Comparison of ENCODE assay signal across 10 cellular contexts in the genomic region with DNA sequence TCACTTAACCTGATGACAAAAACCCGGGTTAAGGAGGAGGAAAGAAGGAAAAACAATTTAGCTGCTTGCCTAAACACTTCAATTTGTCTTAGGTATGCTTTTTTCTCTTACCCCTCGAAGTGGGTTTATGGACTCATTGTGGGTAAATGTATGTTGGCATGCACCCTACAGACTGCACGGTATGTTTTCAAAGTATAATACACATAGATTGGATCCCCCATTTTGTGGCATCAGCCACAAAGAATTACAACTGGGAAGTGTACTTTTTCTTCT. TPM values are rescaled to one million over a fixed set of nuclear protein-coding genes. Genes with fewer than 3 reads are reported as not detected.
DNase-seq lines count a peak whose midpoint lies in the region; ATAC-seq and TF ChIP-seq lines count a peak whose summit lies in the region.
"Had no signal": no experiment of that assay in that cellular context is flagged by ENCODE, and none has a peak within 500 bp of the region (broad histone marks: within the 10 kb centered on the region; RNA-seq: fewer than 3 reads in every experiment).

No MANE protein-coding gene starts in this region.

- no peak for TF ChIP-seq EP300 in transverse colon (IDR thresholded peaks at IDR 0.05; ENCODE audit: low read depth)

- 0% methylated on average over 1 of the region's 3 CpGs; no CpG with 5 or more reads in 1 of the 2 experiments for WGBS in IMR-90 (ENCODE audit: extremely low coverage in 2 of 2, insufficient read length in 1 of 2), 2 experiments
- WGBS in transverse colon (ENCODE audit: low coverage in 1 of 2), 2 donors = 5 to 7% methylated on average over 3 of the region's 3 CpGs

- no peak overlapping the region for H2AFZ ChIP-seq in IMR-90 (replicated peaks; ENCODE audit: low read length, poor library complexity)

- H3K14ac ChIP-seq in IMR-90 (replicated peaks; ENCODE audit: low read depth, low read length) = peak overlapping the region; percentile 99

- H3K4me3 ChIP-seq in IMR-90 (ENCODE audit: insufficient read depth, low read depth, low read length) (peak overlapping the region; percentile 89), dorsolateral prefrontal cortex (peak overlapping the region in 49 of 59 donors; percentile 11 to 84 (median 71)), mucosa of stomach (ENCODE audit: low read length) (peak overlapping the region; percentile 52), transverse colon (peak overlapping the region; percentile 85 to 95 (median 90))

- peak overlapping the region; percentile 55; the same call in 2 of the 3 replicates for H2BK15ac ChIP-seq in IMR-90 (ENCODE audit: low read depth, low read length)

- H4K5ac ChIP-seq in IMR-90 (ENCODE audit: low read depth, low read length) = peak overlapping the region; percentile 83

- DNase-seq in IMR-90 = no peak
- no peak for DNase-seq in dorsolateral prefrontal cortex
- no peak for DNase-seq in transverse colon
- no peak for DNase-seq in stimulated activated CD4-positive, alpha-beta T cell treated with anti-CD3 and anti-CD28 coated beads, Interleukin-4, amount 100 ng/mL, for 24 hours
- no peak for DNase-seq in amygdala (lab: John Stamatoyannopoulos, UW)
- DNase-seq: activated naive CD8-positive, alpha-beta T cell treated with anti-CD3 and anti-CD28 coated beads, Interleukin-2, amount 50 U/mL, for 24 hours; midbrain; NCI-H1092 treated with DMSO at 0.1 percent for 48 hours had no signal

- H3K4me1 ChIP-seq in IMR-90 (ENCODE audit: control insufficient read depth, insufficient read depth, low read length) (peaks cover 11% of the 10 kb centered on the region), mucosa of stomach (ENCODE audit: control insufficient read depth, insufficient read depth, low read length) (peaks cover 26% of the 10 kb centered on the region), transverse colon (peaks cover 19 to 59% (median 34%) of the 10 kb centered on the region in 4 donors)

- peak overlapping the region; percentile 47; the same call in 1 of the 2 replicates for H2AK5ac ChIP-seq in IMR-90 (ENCODE audit: low read depth, low read length)

- dilution Hi-C loops in IMR-90 (cut with HindIII; ENCODE audit: low sequenced_read_pairs, unreplicated experiment) = no loop called here

- peaks cover 15% of the 10 kb centered on the region; the same call in 1 of the 2 replicates for H4K20me1 ChIP-seq in IMR-90 (ENCODE audit: insufficient read depth, low read length)

- peak overlapping the region; percentile 60 for H2BK20ac ChIP-seq in IMR-90 (ENCODE audit: low read depth, low read length)

- no peaks in the 10 kb centered on the region for H3K9me3 ChIP-seq in IMR-90 (ENCODE audit: control insufficient read depth, insufficient read depth, low read length)
- no peaks in the 10 kb centered on the region for H3K9me3 ChIP-seq in mucosa of stomach (ENCODE audit: control insufficient read depth, low read length)
- no peaks in the 10 kb centered on the region for H3K9me3 ChIP-seq in transverse colon

- no peak for TF ChIP-seq CTCF in IMR-90 (conservative IDR thresholded peaks at IDR 0.05; ENCODE audit: low read depth, low read length)
- no peak for TF ChIP-seq CTCF in dorsolateral prefrontal cortex (IDR thresholded peaks at IDR 0.05 in 54 of 56, conservative IDR thresholded peaks at IDR 0.05 in 2 of 56; ENCODE audit: low read depth in 1 of 56, partially characterized antibody in 56 of 56)
- TF ChIP-seq CTCF in transverse colon (IDR thresholded peaks at IDR 0.05) = no peak

- H3K18ac ChIP-seq in IMR-90 (ENCODE audit: low read depth, low read length) = peak overlapping the region; percentile 99

- H3K9me1 ChIP-seq in IMR-90 (ENCODE audit: insufficient read depth, low read length) = no peaks in the 10 kb centered on the region; the same call in 1 of the 2 replicates

- in situ Hi-C loops in IMR-90 (cut with MboI; ENCODE audit: low sequenced_read_pairs) = no loop called here
- in situ Hi-C loops in transverse colon (cut with MboI; ENCODE audit: low pct_ligation_motif_present in 1 of 4, low pct_unique_long_range_greater_than_20kb in 1 of 4, low sequenced_read_pairs in 3 of 4) = loop anchor here in 1 of 4 donors (25.0 kb wide), 1 partner anchor 150 kb away; no protein-coding TSS in a partner anchor

- H4K8ac ChIP-seq in IMR-90 (ENCODE audit: low read depth in 2 of 2, low read length in 2 of 2) = peak overlapping the region; percentile 73 to 77

- peak overlapping the region; percentile 99 for H3K4ac ChIP-seq in IMR-90 (ENCODE audit: low read depth, low read length)

- H3K36me3 ChIP-seq in IMR-90 (ENCODE audit: control insufficient read depth, insufficient read depth, low read length) (peaks cover 6% of the 10 kb centered on the region), mucosa of stomach (ENCODE audit: control insufficient read depth, insufficient read depth, low read length) (no peaks in the 10 kb centered on the region), transverse colon (no peaks in the 10 kb centered on the region)

- TF ChIP-seq POLR2A in IMR-90 (IDR thresholded peaks at IDR 0.05; ENCODE audit: low read depth, low read length) (no peak), transverse colon (IDR thresholded peaks at IDR 0.05) (no peak)

- no TSS peak for BruUV-seq in IMR-90 (replicated peaks; lab: Mats Ljungman, UMichigan)

- H2BK5ac ChIP-seq in IMR-90 (ENCODE audit: low read depth, low read length, poor library complexity, severe bottlenecking) = peak overlapping the region; percentile 97

- H3K23ac ChIP-seq in IMR-90 (ENCODE audit: low read depth, low read length) = peak overlapping the region; percentile 97

- no peak for TF ChIP-seq RAD21 in IMR-90 (IDR thresholded peaks at IDR 0.05; ENCODE audit: low read length)

- CTCF ChIA-PET in IMR-90 (lab: Yijun Ruan, JAX) = no interaction called here

- H3K27ac ChIP-seq in IMR-90 (ENCODE audit: insufficient read depth, low read length) = peak overlapping the region; percentile 100
- peak overlapping the region in 24 of 59 donors; percentile 4 to 95 (median 83) for H3K27ac ChIP-seq in dorsolateral prefrontal cortex
- H3K27ac ChIP-seq in transverse colon = peak overlapping the region; percentile 95 to 99 (median 96)

- H3K79me1 ChIP-seq in IMR-90 (ENCODE audit: low read depth in 1 of 2, low read length in 2 of 2) = peaks cover 0 to 27% of the 10 kb centered on the region in 2 experiments; a peak in 2 of 4 replicates

- peak overlapping the region; percentile 97 for H3K56ac ChIP-seq in IMR-90 (ENCODE audit: extremely low read depth, insufficient read depth, low read length)

- POLR2A ChIA-PET in IMR-90 (lab: Charles Lee; ENCODE audit: unreplicated experiment) = no interaction called here

- H4K91ac ChIP-seq in IMR-90 (ENCODE audit: insufficient read depth, low read depth, low read length) = peak overlapping the region; percentile 84

- peak overlapping the region; percentile 95 for H2BK120ac ChIP-seq in IMR-90 (ENCODE audit: low read depth, low read length)

- peak overlapping the region; percentile 100 for H3K4me2 ChIP-seq in IMR-90 (ENCODE audit: low read depth, low read length)

- H3K27me3 ChIP-seq in IMR-90 (ENCODE audit: control insufficient read depth, insufficient read depth, low read length) (no peaks in the 10 kb centered on the region), dorsolateral prefrontal cortex (peaks cover 0 to 52% (median 20%) of the 10 kb centered on the region in 45 donors), mucosa of stomach (ENCODE audit: control insufficient read depth, insufficient read depth, low read length) (no peaks in the 10 kb centered on the region), transverse colon (no peaks in the 10 kb centered on the region)

- ATAC-seq in IMR-90 (ENCODE audit: low read depth) (no peak), GM19395 (IDR thresholded peaks at IDR 0.05; ENCODE audit: unreplicated experiment) (no peak)

- H3K9ac ChIP-seq in IMR-90 (ENCODE audit: low read depth, low read length) (peak overlapping the region; percentile 96), mucosa of stomach (ENCODE audit: low read length) (peak overlapping the region; percentile 96)

- peak overlapping the region; percentile 17 for H2AK9ac ChIP-seq in IMR-90 (replicated peaks; ENCODE audit: low read depth, low read length, poor library complexity)

- intact Hi-C loops in IMR-90 (cut with micrococcal nuclease) = loop anchor here (1.0 to 5.0 kb wide), 4 partner anchors 60 to 235 kb away; a partner anchor contains a TSS
- intact Hi-C loops in dorsolateral prefrontal cortex (cut with DNase I) = no loop called here
- intact Hi-C loops in transverse colon (cut with DNase I; ENCODE audit: low total_unique reads) = loop anchor here (10.0 kb wide), 1 partner anchor 162 kb away; no protein-coding TSS in a partner anchor

TF ChIP-seq in IMR-90, 13 proteins besides CTCF, POLR2A, EP300 and RAD21 (continues in another document):
- no peak for TF ChIP-seq FOS (IDR thresholded peaks at IDR 0.05; ENCODE audit: low read depth, low read length)
- no peak for TF ChIP-seq RFX5 (IDR thresholded peaks at IDR 0.05; ENCODE audit: low read depth, low read length)
- no peak for TF ChIP-seq SMC3 (IDR thresholded peaks at IDR 0.05; ENCODE audit: low read depth, low read length)
- TF ChIP-seq, protein P1, sequence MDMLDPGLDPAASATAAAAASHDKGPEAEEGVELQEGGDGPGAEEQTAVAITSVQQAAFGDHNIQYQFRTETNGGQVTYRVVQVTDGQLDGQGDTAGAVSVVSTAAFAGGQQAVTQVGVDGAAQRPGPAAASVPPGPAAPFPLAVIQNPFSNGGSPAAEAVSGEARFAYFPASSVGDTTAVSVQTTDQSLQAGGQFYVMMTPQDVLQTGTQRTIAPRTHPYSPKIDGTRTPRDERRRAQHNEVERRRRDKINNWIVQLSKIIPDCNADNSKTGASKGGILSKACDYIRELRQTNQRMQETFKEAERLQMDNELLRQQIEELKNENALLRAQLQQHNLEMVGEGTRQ (IDR thresholded peaks at IDR 0.05; ENCODE audit: low read depth, low read length) = no peak
- TF ChIP-seq BHLHE40 (IDR thresholded peaks at IDR 0.05; ENCODE audit: low read depth, low read length) = no peak
- no peak for TF ChIP-seq CHD1 (IDR thresholded peaks at IDR 0.05; ENCODE audit: low read depth, low read length)
- TF ChIP-seq MAZ (IDR thresholded peaks at IDR 0.05; ENCODE audit: borderline replicate concordance, low read depth, low read length) = no peak
- no peak for TF ChIP-seq MAFK (IDR thresholded peaks at IDR 0.05; ENCODE audit: low read depth, low read length)
- TF ChIP-seq MXI1 (IDR thresholded peaks at IDR 0.05; ENCODE audit: borderline replicate concordance, low read depth, low read length) = no peak

RNA-seq across cellular contexts. Expression of a gene that starts 2.3 kb away (rescaled TPM):
- 207 and 251 TPM in 2 replicates for total RNA-seq in IMR-90 (2012; rRNA removed)
- polyA plus RNA-seq in IMR-90 (2012; rRNA removed) = 116 and 121 TPM in 2 replicates
- polyA plus RNA-seq in IMR-90 (2012; cell fraction: cytosol; rRNA removed) = 43.6 and 73.6 TPM in 2 replicates
- polyA plus RNA-seq in IMR-90 (2012; cell fraction: nucleus; rRNA removed; ENCODE audit: low replicate concordance) = 55.7 and 77.4 TPM in 2 replicates
- 10 to 100 TPM; 13.0 to 89.9 (median 29.4) TPM for total RNA-seq in dorsolateral prefrontal cortex
- total RNA-seq in transverse colon = 100 to 1,000 TPM in 3 of 4 donors, 10 to 100 TPM in 1; 90.5 to 163 (median 105) TPM

Comparison
In these comparisons a context has a peak if more than half of its experiments do, and no peak if none do; other contexts are left out.
1. intact Hi-C loops: an anchor here in IMR-90 (1.0 to 5.0 kb wide) and transverse colon (10.0 kb wide); none called in dorsolateral prefrontal cortex.